ENCODE assay signal across 17 cellular contexts in the genomic region with DNA sequence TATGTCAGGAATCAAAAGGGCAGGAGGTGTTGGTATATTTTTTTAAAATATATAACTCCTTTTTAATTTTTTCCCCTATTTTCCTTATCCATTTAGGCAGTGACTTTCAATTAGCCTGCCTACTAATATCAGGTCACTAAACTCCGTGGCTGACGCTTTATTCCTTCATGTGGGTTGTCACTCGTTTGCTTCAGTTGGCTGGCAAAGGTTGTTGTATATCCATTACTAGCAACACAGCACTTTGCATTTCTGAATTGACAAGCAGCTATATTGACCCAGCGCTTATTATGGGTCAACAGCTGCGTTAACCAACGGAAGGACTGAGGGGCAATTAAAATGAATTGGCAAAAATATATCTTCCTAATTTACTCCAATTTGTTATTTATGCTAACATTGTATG.
DNase-seq lines count a peak whose midpoint lies in the region.
"Had no signal": no experiment of that assay in that cellular context is flagged by ENCODE, and none has a peak within 500 bp of the region (broad histone marks: within the 10 kb centered on the region; RNA-seq: fewer than 3 reads in every experiment).

No MANE protein-coding gene starts in this region.

- peak; percentile 5 for DNase-seq in NCI-H2029 (lab: John Stamatoyannopoulos, UW)
- DNase-seq in NCI-H2029 treated with DMSO at 0.1 percent for 48 hours (lab: John Stamatoyannopoulos, UW), result no peak
- DNase-seq in COR-L47 (lab: John Stamatoyannopoulos, UW), result peak; percentile 86
- peak; percentile 76 for DNase-seq in NCI-H1436 (lab: John Stamatoyannopoulos, UW)
- peak; percentile 63 for DNase-seq in NCI-H526 treated with DMSO at 0.1 percent for 48 hours (lab: John Stamatoyannopoulos, UW)
- no peak for DNase-seq in NCI-H1694 (lab: John Stamatoyannopoulos, UW)
- DNase-seq in activated CD4-positive, alpha-beta memory T cell treated with anti-CD3 and anti-CD28 coated beads for 36 hours, result no peak
- DNase-seq in NCI-H510A treated with DMSO at 0.1 percent for 48 hours (lab: John Stamatoyannopoulos, UW), result no peak
- DNase-seq: Caco-2; CD4-positive, alpha-beta memory T cell; DMS 273 treated with DMSO at 0.1 percent for 48 hours; DND-41; GOT3; NCI-H1048; NCI-H187 treated with DMSO at 0.1 percent for 48 hours; NCI-H446 treated with DMSO at 0.1 percent for 48 hours; SHP77 had no signal

- peaks cover 7% of the 10 kb centered on the region for H3K36me3 Mint-ChIP-seq in activated CD4-positive, alpha-beta memory T cell treated with anti-CD3 and anti-CD28 coated beads for 36 hours

- H3K9me3 Mint-ChIP-seq in activated CD4-positive, alpha-beta memory T cell treated with anti-CD3 and anti-CD28 coated beads for 36 hours, result no peaks in the 10 kb centered on the region
- H3K9me3 Mint-ChIP-seq: CD4-positive, alpha-beta memory T cell had no signal

- intact Hi-C loops in activated CD4-positive, alpha-beta memory T cell treated with anti-CD3 and anti-CD28 coated beads for 36 hours (cut with micrococcal nuclease), result no loop called here

- H3K27me3 Mint-ChIP-seq in activated CD4-positive, alpha-beta memory T cell treated with anti-CD3 and anti-CD28 coated beads for 36 hours, result no peaks in the 10 kb centered on the region
- H3K27me3 Mint-ChIP-seq: CD4-positive, alpha-beta memory T cell had no signal

- no peak overlapping the region for H3K4me3 Mint-ChIP-seq in activated CD4-positive, alpha-beta memory T cell treated with anti-CD3 and anti-CD28 coated beads for 36 hours
- H3K4me3 Mint-ChIP-seq: CD4-positive, alpha-beta memory T cell had no signal

- CTCF ChIA-PET in activated CD4-positive, alpha-beta memory T cell treated with anti-CD3 and anti-CD28 coated beads for 36 hours (lab: Charles Lee), result no interaction called here

- no peak overlapping the region for H3K27ac Mint-ChIP-seq in activated CD4-positive, alpha-beta memory T cell treated with anti-CD3 and anti-CD28 coated beads for 36 hours
- H3K27ac Mint-ChIP-seq: CD4-positive, alpha-beta memory T cell had no signal

- H3K4me1 Mint-ChIP-seq in activated CD4-positive, alpha-beta memory T cell treated with anti-CD3 and anti-CD28 coated beads for 36 hours (ENCODE audit: low read depth), result peaks cover 8% of the 10 kb centered on the region
- H3K4me1 Mint-ChIP-seq: CD4-positive, alpha-beta memory T cell had no signal

- POLR2A ChIA-PET in activated CD4-positive, alpha-beta memory T cell treated with anti-CD3 and anti-CD28 coated beads for 36 hours (lab: Charles Lee), result no interaction called here

Comparison
In these comparisons a context has a peak if more than half of its experiments do, and no peak if none do; other contexts are left out.
1. DNase-seq: peak in NCI-H2029 (single experiment), COR-L47 (single experiment), NCI-H1436 (single experiment) and NCI-H526 treated with DMSO at 0.1 percent for 48 hours (single experiment); none in NCI-H2029 treated with DMSO at 0.1 percent for 48 hours (single experiment), NCI-H1694 (single experiment), activated CD4-positive, alpha-beta memory T cell treated with anti-CD3 and anti-CD28 coated beads for 36 hours (single experiment) and NCI-H510A treated with DMSO at 0.1 percent for 48 hours (single experiment).